11 cellular contexts compared by ENCODE assay signal in genomic region chr3:150074697-150075416, GRCh38.
DNase-seq lines count a peak whose midpoint lies in the region; ATAC-seq and TF ChIP-seq lines count a peak whose summit lies in the region.
"Had no signal": no experiment of that assay in that cellular context is flagged by ENCODE, and none has a peak within 500 bp of the region (broad histone marks: within the 10 kb centered on the region; RNA-seq: fewer than 3 reads in every experiment).

No MANE protein-coding gene starts in this region.

- no peaks in the 10 kb centered on the region for H3K36me3 ChIP-seq in uterus
- no peaks in the 10 kb centered on the region for H3K36me3 ChIP-seq in transverse colon

- H3K27me3 ChIP-seq in uterus (no peaks in the 10 kb centered on the region), transverse colon (no peaks in the 10 kb centered on the region)

- H3K4me1 ChIP-seq in uterus (no peaks in the 10 kb centered on the region), transverse colon (peaks cover 0 to 14% (median 2%) of the 10 kb centered on the region in 4 donors)

- peaks cover 8% of the 10 kb centered on the region for H3K9me3 Mint-ChIP-seq in activated naive CD8-positive, alpha-beta T cell treated with anti-CD3 and anti-CD28 coated beads for 36 hours
- H3K9me3 Mint-ChIP-seq: activated naive CD4-positive, alpha-beta T cell treated with anti-CD3 and anti-CD28 coated beads, Interleukin-2, amount 10 ng/mL, durations not matched to agents 7 days and 5 days; IgD-negative memory B cell had no signal

- peaks cover 6% of the 10 kb centered on the region for H3K4me1 Mint-ChIP-seq in activated naive CD8-positive, alpha-beta T cell treated with anti-CD3 and anti-CD28 coated beads for 36 hours
- H3K4me1 Mint-ChIP-seq: activated naive CD4-positive, alpha-beta T cell treated with anti-CD3 and anti-CD28 coated beads, Interleukin-2, amount 10 ng/mL, durations not matched to agents 7 days and 5 days had no signal

- ATAC-seq in GM19043 (IDR thresholded peaks at IDR 0.05; ENCODE audit: low read depth, unreplicated experiment) (peak; percentile 68), HG02588 (IDR thresholded peaks at IDR 0.05; ENCODE audit: unreplicated experiment) (peak; percentile 49)

- H3K9me3 ChIP-seq in uterus (no peaks in the 10 kb centered on the region), transverse colon (peaks cover 0 to 7% of the 10 kb centered on the region in 2 donors)

- 46 to 56% methylated on average over 2 to 7 of the region's 7 CpGs for WGBS in transverse colon (ENCODE audit: low coverage in 1 of 2), 2 donors

- in situ Hi-C loops in transverse colon (cut with MboI; ENCODE audit: low pct_ligation_motif_present in 1 of 4, low pct_unique_long_range_greater_than_20kb in 1 of 4, low sequenced_read_pairs in 3 of 4), result no loop called here
- in situ Hi-C loops in ACHN (cut with HindIII; ENCODE audit: low pct_ligation_motif_present, low pct_unique_long_range_greater_than_20kb, low sequenced_read_pairs), result no loop called here

- no peak for TF ChIP-seq POLR2A in uterus (IDR thresholded peaks at IDR 0.05)
- no peak for TF ChIP-seq POLR2A in transverse colon (IDR thresholded peaks at IDR 0.05)

- H3K4me3 ChIP-seq in uterus (peak overlapping the region in 1 of 2 donors; percentile 3), transverse colon (no peak overlapping the region)

- TF ChIP-seq EP300 in transverse colon (IDR thresholded peaks at IDR 0.05; ENCODE audit: low read depth), result no peak

- DNase-seq in NCI-H526 treated with DMSO at 0.1 percent for 48 hours (lab: John Stamatoyannopoulos, UW) (peak; percentile 78), uterus (peak; percentile 23 to 30), transverse colon (no peak), ACHN (no peak)
- no peak for DNase-seq in activated naive CD8-positive, alpha-beta T cell treated with anti-CD3 and anti-CD28 coated beads for 36 hours
- DNase-seq: activated CD4-positive, alpha-beta T cell treated with anti-CD3 and anti-CD28 coated beads for 4 hours; activated naive CD4-positive, alpha-beta T cell treated with anti-CD3 and anti-CD28 coated beads, Interleukin-2, amount 10 ng/mL, durations not matched to agents 7 days and 5 days; DND-41 had no signal

- H3K27ac Mint-ChIP-seq in activated naive CD8-positive, alpha-beta T cell treated with anti-CD3 and anti-CD28 coated beads for 36 hours, result no peak overlapping the region
- H3K27ac Mint-ChIP-seq: activated naive CD4-positive, alpha-beta T cell treated with anti-CD3 and anti-CD28 coated beads, Interleukin-2, amount 10 ng/mL, durations not matched to agents 7 days and 5 days; IgD-negative memory B cell had no signal

- H3K4me3 Mint-ChIP-seq in activated naive CD8-positive, alpha-beta T cell treated with anti-CD3 and anti-CD28 coated beads for 36 hours, result no peak overlapping the region
- H3K4me3 Mint-ChIP-seq: activated naive CD4-positive, alpha-beta T cell treated with anti-CD3 and anti-CD28 coated beads, Interleukin-2, amount 10 ng/mL, durations not matched to agents 7 days and 5 days had no signal

- peaks cover 19% of the 10 kb centered on the region for H3K27me3 Mint-ChIP-seq in activated naive CD8-positive, alpha-beta T cell treated with anti-CD3 and anti-CD28 coated beads for 36 hours

- intact Hi-C loops in uterus (cut with DNase I; ENCODE audit: low total_unique reads) (no loop called here), transverse colon (cut with DNase I; ENCODE audit: low total_unique reads) (loop anchor here (1.0 kb wide), 1 partner anchor 30 kb away; no protein-coding TSS in a partner anchor)

- TF ChIP-seq CTCF in uterus (IDR thresholded peaks at IDR 0.05) (no peak), transverse colon (IDR thresholded peaks at IDR 0.05) (no peak)

- H3K36me3 Mint-ChIP-seq in activated naive CD8-positive, alpha-beta T cell treated with anti-CD3 and anti-CD28 coated beads for 36 hours, result no peaks in the 10 kb centered on the region
- H3K36me3 Mint-ChIP-seq: activated naive CD4-positive, alpha-beta T cell treated with anti-CD3 and anti-CD28 coated beads, Interleukin-2, amount 10 ng/mL, durations not matched to agents 7 days and 5 days; IgD-negative memory B cell had no signal

- peak overlapping the region; percentile 30 to 42 for H3K27ac ChIP-seq in uterus
- H3K27ac ChIP-seq in transverse colon, result no peak overlapping the region

Comparison
In these comparisons a context has a peak if more than half of its experiments do, and no peak if none do; other contexts are left out.
1. DNase-seq: peak in NCI-H526 treated with DMSO at 0.1 percent for 48 hours (single experiment) and uterus (2 of 2); none in activated naive CD8-positive, alpha-beta T cell treated with anti-CD3 and anti-CD28 coated beads for 36 hours (single experiment), transverse colon (single experiment) and ACHN (single experiment).
2. H3K27ac ChIP-seq: peak in uterus (2 of 2); none in transverse colon (0 of 4).